ENCODE assay signal across 8 cellular contexts in genomic region chr3:162385387-162385786, GRCh38.
"Had no signal": no experiment of that assay in that cellular context is flagged by ENCODE, and none has a peak within 500 bp of the region (broad histone marks: within the 10 kb centered on the region; RNA-seq: fewer than 3 reads in every experiment).

No MANE protein-coding gene starts in this region.

- H3K9ac ChIP-seq: GM23248, KMS-11 had no signal

- DNase-seq: GM23248, GOT3, H9, HCEC 1CT, Karpas-422, KBM-7 had no signal

- H3K4me3 ChIP-seq: GM23248 had no signal

- FAIRE-seq: HTR-8/SVneo had no signal

- H3K27ac ChIP-seq: GM23248, KMS-11 had no signal

- H2AFZ ChIP-seq: GM23248 had no signal

- H3K4me2 ChIP-seq: KMS-11 had no signal
